ENCODE assay signal across 1 cellular context in genomic region chr3:52299247-52299657, GRCh38.
TF ChIP-seq lines count a peak whose summit lies in the region.

No MANE protein-coding gene starts in this region.

TF ChIP-seq in neural cell, 6 proteins besides CTCF, POLR2A, EP300 and RAD21 (continued from another document):
- TF ChIP-seq REST (IDR thresholded peaks at IDR 0.05; ENCODE audit: borderline replicate concordance) = no peak
- TF ChIP-seq MXI1 (conservative IDR thresholded peaks at IDR 0.05; ENCODE audit: poor library complexity, severe bottlenecking) = no peak
